Comparison of ENCODE assay signal across 2 cellular contexts in genomic region chr3:105824129-105824528, GRCh38.
TF ChIP-seq lines count a peak whose summit lies in the region.

No MANE protein-coding gene starts in this region.

TF ChIP-seq in HCT116, 20 proteins besides CTCF, POLR2A, EP300 and RAD21:
- TF ChIP-seq EZH2 (IDR thresholded peaks at IDR 0.05) (no peak), SRF (IDR thresholded peaks at IDR 0.05; ENCODE audit: low read depth) (no peak), ELF1 (IDR thresholded peaks at IDR 0.05; ENCODE audit: borderline replicate concordance, low read depth) (no peak), ZNF274 (IDR thresholded peaks at IDR 0.05; ENCODE audit: low read depth, low read length) (no peak), ATF3 (IDR thresholded peaks at IDR 0.05) (no peak), MAX (IDR thresholded peaks at IDR 0.05) (no peak), FOSL1 (IDR thresholded peaks at IDR 0.05; ENCODE audit: low read depth) (no peak), ZFX (IDR thresholded peaks at IDR 0.05) (no peak), POLR2AphosphoS5 (IDR thresholded peaks at IDR 0.05; ENCODE audit: low read depth, low read length) (no peak), JUND (IDR thresholded peaks at IDR 0.05) (no peak), CBX3 (IDR thresholded peaks at IDR 0.05; ENCODE audit: low read depth) (no peak), CEBPB (IDR thresholded peaks at IDR 0.05; ENCODE audit: low read depth) (no peak), EGR1 (IDR thresholded peaks at IDR 0.05; ENCODE audit: low read depth) (no peak), EZH2phosphoT487 (IDR thresholded peaks at IDR 0.05; ENCODE audit: borderline replicate concordance) (no peak), SP1 (IDR thresholded peaks at IDR 0.05; ENCODE audit: low read depth) (no peak), REST (IDR thresholded peaks at IDR 0.05; ENCODE audit: low read depth) (no peak), YY1 (IDR thresholded peaks at IDR 0.05; ENCODE audit: extremely low read depth, insufficient replicate concordance, low read depth, low read length) (no peak), TCF7L2 (IDR thresholded peaks at IDR 0.05; ENCODE audit: borderline replicate concordance, extremely low read depth, insufficient read depth, insufficient read length) (no peak), SIN3A (IDR thresholded peaks at IDR 0.05; ENCODE audit: low read depth) (no peak), ZBTB33 (IDR thresholded peaks at IDR 0.05; ENCODE audit: extremely low read depth, insufficient replicate concordance, low read length) (no peak)

TF ChIP-seq in GM12878, 131 proteins besides CTCF, POLR2A, EP300 and RAD21:
- TF ChIP-seq TAF1 (IDR thresholded peaks at IDR 0.05; ENCODE audit: borderline replicate concordance, low read depth, low read length) (no peak), TARDBP (IDR thresholded peaks at IDR 0.05; ENCODE audit: borderline replicate concordance) (no peak), JUNB (IDR thresholded peaks at IDR 0.05) (no peak), MTA3 (IDR thresholded peaks at IDR 0.05; ENCODE audit: borderline replicate concordance, low read length) (no peak), GATAD2B (conservative IDR thresholded peaks at IDR 0.05; ENCODE audit: low read depth) (no peak), SMARCA5 (IDR thresholded peaks at IDR 0.05) (no peak), NFIC (IDR thresholded peaks at IDR 0.05; ENCODE audit: low read depth, low read length) (no peak), WRNIP1 (IDR thresholded peaks at IDR 0.05; ENCODE audit: borderline replicate concordance, low read depth, low read length) (no peak), DPF2 (IDR thresholded peaks at IDR 0.05) (no peak), KLF5 (IDR thresholded peaks at IDR 0.05; ENCODE audit: partially characterized antibody) (no peak), HDAC6 (IDR thresholded peaks at IDR 0.05; ENCODE audit: unreplicated experiment) (no peak), BCL3 (IDR thresholded peaks at IDR 0.05; ENCODE audit: borderline replicate concordance, insufficient read depth, low read depth, low read length, poor library complexity, severe bottlenecking) (no peak), IKZF1 (conservative IDR thresholded peaks at IDR 0.05) (no peak), PRDM15 (CRISPR knock-in tag; IDR thresholded peaks at IDR 0.05) (no peak), NR2C2 (IDR thresholded peaks at IDR 0.05; ENCODE audit: borderline replicate concordance, control insufficient read depth, insufficient read length, low read depth) (no peak), ATF3 (IDR thresholded peaks at IDR 0.05; ENCODE audit: borderline replicate concordance, extremely low read depth, low read depth, low read length) (no peak), FOXK2 (IDR thresholded peaks at IDR 0.05) (no peak), SREBF2 (IDR thresholded peaks at IDR 0.05; ENCODE audit: low read length) (no peak), ZBTB33 (IDR thresholded peaks at IDR 0.05) (no peak), GABPA (IDR thresholded peaks at IDR 0.05; ENCODE audit: low read depth) (no peak)
